In the genomic region with DNA sequence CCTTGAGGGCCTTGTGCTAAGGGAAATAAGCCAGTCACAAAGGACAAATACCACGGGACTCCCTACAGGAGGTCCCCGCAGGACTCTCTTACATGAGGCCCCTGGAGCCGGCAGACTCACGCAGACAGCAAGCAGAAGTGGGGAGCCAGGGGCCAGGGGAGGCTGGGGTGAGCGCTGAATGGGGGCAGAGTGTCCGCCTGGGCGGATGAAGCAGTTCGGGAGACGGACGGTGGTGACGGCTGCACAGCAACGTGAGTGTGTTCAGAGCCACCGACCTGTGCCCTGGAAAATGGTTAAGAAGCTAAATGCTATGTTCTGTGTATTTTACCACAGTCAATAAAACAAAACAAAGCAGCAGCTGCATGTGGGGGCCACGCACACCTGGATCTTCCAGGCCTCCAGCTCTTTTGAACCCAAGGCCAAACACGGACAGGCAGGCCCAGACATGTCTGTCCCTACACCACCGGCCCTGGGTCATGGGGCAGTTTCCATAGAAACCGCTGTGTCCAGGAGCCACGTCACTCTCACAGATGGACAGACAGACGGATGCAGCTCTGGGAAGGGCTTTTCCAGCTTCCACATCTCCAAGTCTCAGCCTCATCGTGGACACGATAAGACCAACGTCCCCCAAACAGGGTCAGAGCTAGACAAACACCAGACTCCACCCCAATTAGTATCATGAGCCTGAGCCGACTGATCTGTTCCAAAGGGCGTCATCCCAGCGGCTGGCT, we compare ENCODE assay signal across 9 cellular contexts.
DNase-seq lines count a peak whose midpoint lies in the region; ATAC-seq and TF ChIP-seq lines count a peak whose summit lies in the region.
"Had no signal": no experiment of that assay in that cellular context is flagged by ENCODE, and none has a peak within 500 bp of the region (broad histone marks: within the 10 kb centered on the region; RNA-seq: fewer than 3 reads in every experiment).

No MANE protein-coding gene starts in this region.

- H3K36me3 Mint-ChIP-seq in endothelial cell (ENCODE audit: low read depth, unreplicated experiment): peaks cover 9% of the 10 kb centered on the region

- H3K4me3 ChIP-seq in HUES64 (ENCODE audit: low read length) (no peak overlapping the region), vagina (no peak overlapping the region), gastroesophageal sphincter (no peak overlapping the region)
- H3K4me3 ChIP-seq: HAP-1 had no signal

- no peak for TF ChIP-seq POLR2A in vagina (IDR thresholded peaks at IDR 0.05)
- no peak for TF ChIP-seq POLR2A in gastroesophageal sphincter (IDR thresholded peaks at IDR 0.05)

- no peak for TF ChIP-seq EP300 in gastroesophageal sphincter (IDR thresholded peaks at IDR 0.05)

- H3K27ac Mint-ChIP-seq in endothelial cell (ENCODE audit: unreplicated experiment): peak overlapping the region; percentile 42

- H3K4me3 Mint-ChIP-seq in endothelial cell (ENCODE audit: unreplicated experiment): no peak overlapping the region

- H3K9me3 Mint-ChIP-seq in endothelial cell (ENCODE audit: unreplicated experiment): no peaks in the 10 kb centered on the region

- H3K27ac ChIP-seq in HUES64 (ENCODE audit: low read depth, low read length): peak overlapping the region; percentile 41; the same call in 1 of the 2 replicates
- H3K27ac ChIP-seq in vagina: no peak overlapping the region
- H3K27ac ChIP-seq in gastroesophageal sphincter: no peak overlapping the region

- WGBS in HUES64: 75% methylated on average over 25 of the region's 25 CpGs
- 90 to 91% methylated on average over 2 to 11 of the region's 25 CpGs for WGBS in gastroesophageal sphincter (ENCODE audit: low coverage in 1 of 2), 2 donors

- DNase-seq in NCI-H526 (lab: John Stamatoyannopoulos, UW): peak; percentile 48 to 63
- DNase-seq in endothelial cell (ENCODE audit: low spot score): no peak
- DNase-seq in retina: peak; percentile 74
- DNase-seq in vagina (ENCODE audit: extremely low spot score in 2 of 2): no peak
- no peak for DNase-seq in NK-92 (lab: John Stamatoyannopoulos, UW; ENCODE audit: unreplicated experiment)
- DNase-seq: left ventricle myocardium superior had no signal

- H3K27me3 ChIP-seq in HUES64 (ENCODE audit: insufficient read depth, low read length) (no peaks in the 10 kb centered on the region), vagina (no peaks in the 10 kb centered on the region), gastroesophageal sphincter (no peaks in the 10 kb centered on the region)

- peaks cover 31% of the 10 kb centered on the region for H3K4me1 ChIP-seq in HUES64 (ENCODE audit: insufficient read depth, low read length)
- H3K4me1 ChIP-seq in vagina: peaks cover 4% of the 10 kb centered on the region
- peaks cover 0 to 5% (median 0%) of the 10 kb centered on the region in 3 donors for H3K4me1 ChIP-seq in gastroesophageal sphincter

- H3K9me3 ChIP-seq in HUES64 (ENCODE audit: insufficient read depth, low read depth, low read length) (no peaks in the 10 kb centered on the region), vagina (no peaks in the 10 kb centered on the region), gastroesophageal sphincter (no peaks in the 10 kb centered on the region)
- H3K9me3 ChIP-seq: HAP-1 had no signal

- intact Hi-C loops in vagina (cut with DNase I): no loop called here

- TF ChIP-seq CTCF in endothelial cell (IDR thresholded peaks at IDR 0.05; ENCODE audit: unreplicated experiment): no peak
- no peak for TF ChIP-seq CTCF in vagina (IDR thresholded peaks at IDR 0.05)
- no peak for TF ChIP-seq CTCF in gastroesophageal sphincter (IDR thresholded peaks at IDR 0.05)

- peaks cover 5% of the 10 kb centered on the region for H3K27me3 Mint-ChIP-seq in endothelial cell (ENCODE audit: unreplicated experiment)

- no peak for ATAC-seq in gastroesophageal sphincter
- ATAC-seq: left ventricle myocardium superior had no signal

- no peaks in the 10 kb centered on the region for H3K36me3 ChIP-seq in HUES64 (ENCODE audit: insufficient read depth, low read length)
- H3K36me3 ChIP-seq in vagina: no peaks in the 10 kb centered on the region
- no peaks in the 10 kb centered on the region for H3K36me3 ChIP-seq in gastroesophageal sphincter
- H3K36me3 ChIP-seq: HAP-1 had no signal

- peak overlapping the region; percentile 42; the same call in 1 of the 2 replicates for H3K9ac ChIP-seq in HUES64 (ENCODE audit: low read depth, low read length)

- H3K4me1 Mint-ChIP-seq in endothelial cell (ENCODE audit: unreplicated experiment): peaks cover 3% of the 10 kb centered on the region

Comparison
In these comparisons a context has a peak if more than half of its experiments do, and no peak if none do; other contexts are left out.
1. DNase-seq: peak in NCI-H526 (2 of 2) and retina (single experiment); none in endothelial cell (single experiment), vagina (0 of 2) and NK-92 (single experiment).